In the genomic region with DNA sequence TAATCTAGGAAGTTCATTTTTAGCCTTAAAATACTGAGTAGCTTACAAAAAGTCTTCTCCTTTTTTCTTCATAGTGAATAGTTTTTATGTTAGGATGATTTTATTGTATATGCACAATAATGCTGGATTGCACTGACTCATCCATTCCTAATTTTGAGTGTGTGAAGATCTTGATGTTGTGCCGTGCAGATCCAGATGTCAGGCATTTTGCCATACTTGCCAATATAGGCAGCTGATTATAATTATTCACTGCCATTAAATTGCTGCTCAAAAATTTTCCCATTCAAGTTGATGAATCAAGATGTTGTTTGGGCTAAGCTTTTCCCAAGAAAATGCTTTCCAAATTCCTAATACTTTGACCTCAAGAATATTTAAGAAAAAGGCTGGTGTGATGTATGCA, we compare ENCODE assay signal across 16 cellular contexts.
DNase-seq lines count a peak whose midpoint lies in the region; FAIRE-seq and TF ChIP-seq lines count a peak whose summit lies in the region.
"Had no signal": no experiment of that assay in that cellular context is flagged by ENCODE, and none has a peak within 500 bp of the region (broad histone marks: within the 10 kb centered on the region; RNA-seq: fewer than 3 reads in every experiment).

No MANE protein-coding gene starts in this region.

- H3K27me3 Mint-ChIP-seq in astrocyte (ENCODE audit: low read depth, unreplicated experiment) = no peaks in the 10 kb centered on the region

- no peak overlapping the region for H3K27ac Mint-ChIP-seq in astrocyte (ENCODE audit: unreplicated experiment)

- H3K4me3 ChIP-seq in AG10803 (ENCODE audit: low read length) = no peak overlapping the region
- no peak overlapping the region for H3K4me3 ChIP-seq in astrocyte (ENCODE audit: insufficient read depth, low read depth, low read length)
- no peak overlapping the region for H3K4me3 ChIP-seq in osteoblast (ENCODE audit: insufficient read depth, low read length)
- H3K4me3 ChIP-seq in ovary = no peak overlapping the region
- H3K4me3 ChIP-seq: BLaER1 treated with 17β-estradiol and CSF1 and Interleukin-3, amounts not matched to agents 10 nM and 100 nM had no signal

- no peaks in the 10 kb centered on the region for H3K36me3 Mint-ChIP-seq in astrocyte (ENCODE audit: low read depth, unreplicated experiment)

- peaks cover 13% of the 10 kb centered on the region for H3K4me1 Mint-ChIP-seq in astrocyte (ENCODE audit: low read depth, unreplicated experiment)

- H3K79me2 ChIP-seq in astrocyte (ENCODE audit: insufficient read depth, low read length) (no peaks in the 10 kb centered on the region), osteoblast (ENCODE audit: insufficient read depth, low read length) (no peaks in the 10 kb centered on the region)

- H3K27me3 ChIP-seq in astrocyte (ENCODE audit: insufficient read depth, low read length) (no peaks in the 10 kb centered on the region), osteoblast (ENCODE audit: insufficient read depth, low read length) (no peaks in the 10 kb centered on the region), ovary (no peaks in the 10 kb centered on the region)
- H3K27me3 ChIP-seq: BLaER1 treated with 17β-estradiol and CSF1 and Interleukin-3, amounts not matched to agents 10 nM and 100 nM had no signal

- no peaks in the 10 kb centered on the region for H3K9me3 ChIP-seq in astrocyte (ENCODE audit: insufficient read depth, low read depth, low read length)
- no peaks in the 10 kb centered on the region for H3K9me3 ChIP-seq in osteoblast (ENCODE audit: low read depth, low read length)
- no peaks in the 10 kb centered on the region for H3K9me3 ChIP-seq in ovary
- H3K9me3 ChIP-seq: Caco-2 had no signal

- peak; percentile 82 for FAIRE-seq in H54 (lab: Jason Lieb, UNC)
- no peak for FAIRE-seq in astrocyte (lab: Jason Lieb, UNC)
- FAIRE-seq: G401.6, H1 had no signal

- DNase-seq in AG10803 (ENCODE audit: low read depth) = peak; percentile 93
- no peak for DNase-seq in H54 (ENCODE audit: insufficient read length, low spot score)
- peak; percentile 45 for DNase-seq in astrocyte (ENCODE audit: low read depth)
- peak; percentile 49 for DNase-seq in osteoblast (ENCODE audit: insufficient read length, low spot score, missing footprints)
- DNase-seq in ACHN = no peak
- DNase-seq in C1 segment of cervical spinal cord (lab: John Stamatoyannopoulos, UW) = no peak
- no peak for DNase-seq in HuH-7.5 (ENCODE audit: low spot score)
- no peak for DNase-seq in ovary
- DNase-seq: Caco-2, KBM-7, NCI-H1092, NCI-H226, NCI-H526 had no signal

- H3K4me1 ChIP-seq in astrocyte (ENCODE audit: insufficient read depth, low read length) (peaks cover 7% of the 10 kb centered on the region), osteoblast (ENCODE audit: insufficient read depth, low read length) (peaks cover 15% of the 10 kb centered on the region), ovary (ENCODE audit: insufficient read depth) (no peaks in the 10 kb centered on the region)
- H3K4me1 ChIP-seq: Caco-2 had no signal

- TF ChIP-seq POLR2A in H54 (IDR thresholded peaks at IDR 0.05; ENCODE audit: low read depth, low read length) = no peak
- no peak for TF ChIP-seq POLR2A in ovary (IDR thresholded peaks at IDR 0.05)

- TF ChIP-seq CTCF in AG10803 (conservative IDR thresholded peaks at IDR 0.05; ENCODE audit: low read length) (no peak), astrocyte (IDR thresholded peaks at IDR 0.05; ENCODE audit: insufficient read depth, low read depth, low read length) (no peak), osteoblast (IDR thresholded peaks at IDR 0.05; ENCODE audit: extremely low read depth, low read depth, low read length) (no peak), ovary (IDR thresholded peaks at IDR 0.05) (no peak)

- intact Hi-C loops in ovary (cut with DNase I) = no loop called here

- H3K4me2 ChIP-seq in astrocyte (ENCODE audit: low read length) = no peak overlapping the region
- no peak overlapping the region for H3K4me2 ChIP-seq in osteoblast (ENCODE audit: insufficient read depth, low read length)
- H3K4me2 ChIP-seq: BLaER1 treated with 17β-estradiol and CSF1 and Interleukin-3, amounts not matched to agents 10 nM and 100 nM had no signal

- no peak overlapping the region for H3K9ac ChIP-seq in astrocyte (ENCODE audit: low read length)
- H3K9ac ChIP-seq: BLaER1 treated with 17β-estradiol and CSF1 and Interleukin-3, amounts not matched to agents 10 nM and 100 nM had no signal

- 75 to 89% (median 79%) methylated on average over 1 of the region's 1 CpG for WGBS in ovary, 3 donors

- H2AFZ ChIP-seq in astrocyte (ENCODE audit: low read depth, low read length) (no peak overlapping the region), osteoblast (ENCODE audit: low read length) (no peak overlapping the region)

- H4K20me1 ChIP-seq in astrocyte (ENCODE audit: insufficient read depth, low read length) = no peaks in the 10 kb centered on the region
- no peaks in the 10 kb centered on the region for H4K20me1 ChIP-seq in osteoblast (ENCODE audit: insufficient read depth, low read length)
- H4K20me1 ChIP-seq: BLaER1 treated with 17β-estradiol and CSF1 and Interleukin-3, amounts not matched to agents 10 nM and 100 nM had no signal

- in situ Hi-C loops in ACHN (cut with HindIII; ENCODE audit: low pct_ligation_motif_present, low pct_unique_long_range_greater_than_20kb, low sequenced_read_pairs) = no loop called here

- H3K9me3 Mint-ChIP-seq in astrocyte (ENCODE audit: unreplicated experiment) = no peaks in the 10 kb centered on the region

- no peak for TF ChIP-seq EP300 in ovary (IDR thresholded peaks at IDR 0.05)

- H3K27ac ChIP-seq in astrocyte (ENCODE audit: low read depth, low read length) (no peak overlapping the region), osteoblast (ENCODE audit: low read depth, low read length) (no peak overlapping the region), ovary (no peak overlapping the region)
- H3K27ac ChIP-seq: BLaER1 treated with 17β-estradiol and CSF1 and Interleukin-3, amounts not matched to agents 10 nM and 100 nM had no signal

- H3K36me3 ChIP-seq in astrocyte (ENCODE audit: insufficient read depth, low read length) (no peaks in the 10 kb centered on the region), osteoblast (ENCODE audit: insufficient read depth, low read length) (no peaks in the 10 kb centered on the region), ovary (no peaks in the 10 kb centered on the region)
- H3K36me3 ChIP-seq: BLaER1 treated with 17β-estradiol and CSF1 and Interleukin-3, amounts not matched to agents 10 nM and 100 nM had no signal

- H3K4me3 Mint-ChIP-seq in astrocyte (ENCODE audit: unreplicated experiment) = no peak overlapping the region

Comparison
In these comparisons a context has a peak if more than half of its experiments do, and no peak if none do; other contexts are left out.
1. DNase-seq: peak in AG10803 (single experiment), astrocyte (single experiment) and osteoblast (single experiment); none in H54 (single experiment), ACHN (single experiment), C1 segment of cervical spinal cord (0 of 14), HuH-7.5 (single experiment) and ovary (0 of 5).